ENCODE assay signal across 8 cellular contexts in the genomic region with DNA sequence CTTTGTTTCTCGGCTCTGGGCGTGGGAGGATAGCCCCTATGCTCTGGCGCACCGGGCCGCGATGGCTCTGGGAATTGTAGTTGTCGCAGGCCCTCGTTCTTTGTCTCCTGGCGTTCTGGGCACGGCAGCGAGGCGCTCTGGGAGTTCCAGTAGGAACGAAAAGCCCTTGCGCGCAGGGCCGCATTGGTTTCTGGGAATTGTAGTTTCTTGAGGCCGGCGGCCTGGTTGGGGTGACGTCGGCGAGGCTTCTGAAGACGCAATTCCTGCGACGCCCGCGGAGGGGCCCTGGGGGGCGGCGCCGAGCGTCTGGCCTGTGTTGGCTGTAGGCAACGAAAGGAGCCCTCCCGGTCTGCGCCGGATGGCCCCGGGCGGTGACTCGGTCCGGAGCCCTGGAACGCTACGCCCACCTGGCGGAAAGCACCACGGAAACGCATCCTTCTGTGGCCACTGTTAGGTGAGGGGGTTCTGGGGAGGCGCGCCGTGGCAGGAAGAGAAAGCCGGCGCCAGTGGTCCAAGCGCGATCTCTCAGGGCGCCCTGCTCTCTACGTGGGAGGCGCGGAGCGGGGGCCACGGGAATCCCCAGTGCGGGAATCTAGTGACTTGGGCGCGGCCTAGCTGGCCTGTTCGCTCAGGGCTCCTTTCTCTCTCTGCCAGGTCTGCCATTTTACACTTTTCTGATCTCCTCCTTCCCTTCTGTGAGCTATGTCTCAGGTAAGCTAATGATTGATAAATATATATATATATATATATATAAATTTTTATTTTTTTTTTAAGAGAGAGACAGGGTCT. TPM values are rescaled to one million over a fixed set of nuclear protein-coding genes. Genes with fewer than 3 reads are reported as not detected.
DNase-seq lines count a peak whose midpoint lies in the region; ATAC-seq and TF ChIP-seq lines count a peak whose summit lies in the region.

A gene (plus strand): TSS at position 305 of the 789 bp plus-strand sequence. CDS start 398 bp downstream, at position 703.

- H3K36me3 ChIP-seq in Caco-2 (ENCODE audit: control insufficient read depth, insufficient read depth, low read length) (peaks cover 10% of the 10 kb centered on the region), mucosa of descending colon (ENCODE audit: low read depth) (peaks cover 22% of the 10 kb centered on the region)

- H3K27ac ChIP-seq in HL-60 (replicated peaks), result peak within 1 kb of the TSS; percentile 98
- peak within 1 kb of the TSS; percentile 96 for H3K27ac ChIP-seq in epithelial cell of prostate

- POLR2A ChIA-PET in Caco-2 (lab: Charles Lee), result interaction anchor here (0.5 to 1.1 kb wide), 5 partner anchors 9 to 100 kb away, joined by 3 to 14 read pairs (median 5); a partner anchor contains a TSS

- H3K4me1 ChIP-seq in Caco-2, result no peaks in the 10 kb centered on the region
- H3K4me1 ChIP-seq in mucosa of descending colon (ENCODE audit: low read depth), result no peaks in the 10 kb centered on the region

- CTCF ChIA-PET in Caco-2 (lab: Charles Lee), result interaction anchor here (1.1 kb wide), 1 partner anchor 100 kb away, joined by 6 read pairs; a partner anchor contains a TSS

- DNase-seq in Caco-2 (peak; percentile 97), HL-60 (ENCODE audit: low read depth in 1 of 2, low spot score in 1 of 2) (peak; percentile 94 to 97), NOMO-1 treated with dmso at 0.1 percent for 144 hours (lab: John Stamatoyannopoulos, UW; ENCODE audit: unreplicated experiment) (peak; percentile 96), epithelial cell of prostate (ENCODE audit: low read depth, low spot score) (peak; percentile 82), mucosa of descending colon (peak; percentile 96 to 97 (median 96))
- DNase-seq in activated CD8-positive, alpha-beta memory T cell treated with anti-CD3 and anti-CD28 coated beads, Interleukin-2, amount 50 U/mL, for 24 hours (ENCODE audit: extremely low read depth), result peak; percentile 83
- DNase-seq in stimulated activated CD8-positive, alpha-beta memory T cell treated with anti-CD3 and anti-CD28 coated beads, Interleukin-4, amount 100 ng/mL, for 24 hours (ENCODE audit: low read depth), result peak; percentile 91

- no peak within 1 kb of the TSS for H3K27ac Mint-ChIP-seq in Caco-2 (ENCODE audit: unreplicated experiment)

- H3K27me3 ChIP-seq in Caco-2 (replicated peaks; ENCODE audit: control insufficient read depth, insufficient read depth, low read length), result no peaks in the 10 kb centered on the region
- no peaks in the 10 kb centered on the region for H3K27me3 ChIP-seq in HL-60 (ENCODE audit: insufficient read depth, poor library complexity, severe bottlenecking)

- no TSS peak for BruUV-seq in Caco-2 (replicated peaks; lab: Mats Ljungman, UMichigan)

- H3K27me3 Mint-ChIP-seq in Caco-2 (ENCODE audit: insufficient read depth, unreplicated experiment), result no peaks in the 10 kb centered on the region

- H3K4me1 Mint-ChIP-seq in Caco-2 (ENCODE audit: low read depth, unreplicated experiment), result no peaks in the 10 kb centered on the region

- intact Hi-C loops in Caco-2 (cut with micrococcal nuclease; ENCODE audit: unreplicated experiment), result loop anchor here (1.0 to 2.0 kb wide), 5 partner anchors 44 to 124 kb away; a partner anchor contains a TSS
- intact Hi-C loops in mucosa of descending colon (cut with DNase I, micrococcal nuclease), result loop anchor here in 1 of 2 donors (2.0 kb wide), 1 partner anchor 50 kb away; a partner anchor contains a TSS

- H3K4me3 Mint-ChIP-seq in Caco-2 (ENCODE audit: unreplicated experiment), result no peak within 1 kb of the TSS

- H3K9me3 ChIP-seq in Caco-2, result peaks cover 42% of the 10 kb centered on the region
- peaks cover 81% of the 10 kb centered on the region for H3K9me3 ChIP-seq in mucosa of descending colon

- H3K36me3 Mint-ChIP-seq in Caco-2 (ENCODE audit: insufficient read depth, unreplicated experiment), result peaks cover 47% of the 10 kb centered on the region

- TF ChIP-seq CTCF in Caco-2 (IDR thresholded peaks at IDR 0.05; ENCODE audit: insufficient read depth in 1 of 2, low read depth in 1 of 2, low read length in 1 of 2, severe bottlenecking in 1 of 2, unreplicated experiment in 1 of 2) (peak in 1 of 2 experiments; percentile 16), HL-60 (IDR thresholded peaks at IDR 0.05; ENCODE audit: insufficient read depth, low read length) (no peak), mucosa of descending colon (IDR thresholded peaks at IDR 0.05) (peak; percentile 5)

- ATAC-seq in GM19455 (IDR thresholded peaks at IDR 0.05; ENCODE audit: unreplicated experiment) (peak; percentile 82), mucosa of descending colon (peak; percentile 85)

- H3K4me3 ChIP-seq in Caco-2 (ENCODE audit: low read depth, low read length) (peak within 1 kb of the TSS; percentile 72), HL-60 (replicated peaks; ENCODE audit: insufficient read depth, low read length) (peak within 1 kb of the TSS; percentile 89), mucosa of descending colon (peak within 1 kb of the TSS; percentile 59)

- H3K9me3 Mint-ChIP-seq in Caco-2 (ENCODE audit: unreplicated experiment), result peaks cover 34% of the 10 kb centered on the region

RNA-seq across cellular contexts. Expression of the gene that starts here (rescaled TPM):
- total RNA-seq in Caco-2 (2022), result 12.1 and 12.5 TPM in 2 replicates
- 10 to 100 TPM; 10.7 to 14.1 (median 12.2) TPM for total RNA-seq in mucosa of descending colon

Comparison
In these comparisons a context has a peak if more than half of its experiments do, and no peak if none do; other contexts are left out.
1. Peak in every context shown above with its lines: DNase-seq, ATAC-seq, H3K4me3 ChIP-seq and H3K27ac ChIP-seq.